Comparison of ENCODE assay signal across 1 cellular context in genomic region chr16:48561960-48562393, GRCh38.
A peak's percentile ranks its signal among the peaks of the same experiment; 100 is the strongest.
TF ChIP-seq lines count a peak whose summit lies in the region.

No MANE protein-coding gene starts in this region.

TF ChIP-seq in HepG2, 621 proteins besides CTCF, POLR2A, EP300 and RAD21 (continued from another document and continues in another):
- TF ChIP-seq NFAT5 (CRISPR knock-in tag; IDR thresholded peaks at IDR 0.05) (no peak), PRPF4 (IDR thresholded peaks at IDR 0.05; ENCODE audit: low read depth, low read length, poor library complexity, severe bottlenecking) (no peak), SP5 (CRISPR knock-in tag; IDR thresholded peaks at IDR 0.05; ENCODE audit: borderline replicate concordance, low read depth) (no peak), ZC3H4 (CRISPR knock-in tag; IDR thresholded peaks at IDR 0.05; ENCODE audit: borderline replicate concordance) (no peak), ZNF234 (CRISPR knock-in tag; conservative IDR thresholded peaks at IDR 0.05) (no peak), CBX1 (IDR thresholded peaks at IDR 0.05; ENCODE audit: low read depth) (no peak), ZNF616 (CRISPR knock-in tag; IDR thresholded peaks at IDR 0.05; ENCODE audit: low read depth) (no peak), ZNF747 (CRISPR knock-in tag; IDR thresholded peaks at IDR 0.05; ENCODE audit: borderline replicate concordance) (no peak), REL (CRISPR knock-in tag; conservative IDR thresholded peaks at IDR 0.05) (no peak), ZNF235 (CRISPR knock-in tag; IDR thresholded peaks at IDR 0.05; ENCODE audit: borderline replicate concordance) (no peak), ZNF263 (CRISPR knock-in tag; IDR thresholded peaks at IDR 0.05) (no peak), TRIM22 (IDR thresholded peaks at IDR 0.05) (no peak), ONECUT2 (CRISPR knock-in tag; IDR thresholded peaks at IDR 0.05) (no peak), ZNF567 (CRISPR knock-in tag; IDR thresholded peaks at IDR 0.05; ENCODE audit: borderline replicate concordance) (no peak), GLMP (CRISPR knock-in tag; IDR thresholded peaks at IDR 0.05; ENCODE audit: borderline replicate concordance) (no peak), ZNF121 (CRISPR knock-in tag; IDR thresholded peaks at IDR 0.05) (no peak), PHB2 (IDR thresholded peaks at IDR 0.05; ENCODE audit: partially characterized antibody) (no peak), POLR2AphosphoS5 (IDR thresholded peaks at IDR 0.05; ENCODE audit: low read depth, low read length) (no peak), ZBTB25 (CRISPR knock-in tag; IDR thresholded peaks at IDR 0.05) (no peak), ATF6 (CRISPR knock-in tag; conservative IDR thresholded peaks at IDR 0.05) (no peak), SMAD1 (CRISPR knock-in tag; IDR thresholded peaks at IDR 0.05; ENCODE audit: borderline replicate concordance, low read depth) (no peak), RELA (CRISPR knock-in tag; IDR thresholded peaks at IDR 0.05) (no peak), NFATC3 (CRISPR knock-in tag; IDR thresholded peaks at IDR 0.05) (no peak), HOXA7 (CRISPR knock-in tag; IDR thresholded peaks at IDR 0.05) (no peak), CC2D1A (CRISPR knock-in tag; IDR thresholded peaks at IDR 0.05) (no peak), MBNL3 (CRISPR knock-in tag; conservative IDR thresholded peaks at IDR 0.05) (no peak), SATB2 (CRISPR knock-in tag; IDR thresholded peaks at IDR 0.05) (no peak), THAP9 (CRISPR knock-in tag; IDR thresholded peaks at IDR 0.05; ENCODE audit: borderline replicate concordance) (no peak), ZNF180 (CRISPR knock-in tag; IDR thresholded peaks at IDR 0.05; ENCODE audit: borderline replicate concordance, low read depth) (no peak), ZNF749 (CRISPR knock-in tag; IDR thresholded peaks at IDR 0.05; ENCODE audit: borderline replicate concordance) (no peak), ZNF678 (CRISPR knock-in tag; IDR thresholded peaks at IDR 0.05) (no peak), NAIF1 (CRISPR knock-in tag; IDR thresholded peaks at IDR 0.05; ENCODE audit: borderline replicate concordance) (no peak)
- TF ChIP-seq, protein P1, sequence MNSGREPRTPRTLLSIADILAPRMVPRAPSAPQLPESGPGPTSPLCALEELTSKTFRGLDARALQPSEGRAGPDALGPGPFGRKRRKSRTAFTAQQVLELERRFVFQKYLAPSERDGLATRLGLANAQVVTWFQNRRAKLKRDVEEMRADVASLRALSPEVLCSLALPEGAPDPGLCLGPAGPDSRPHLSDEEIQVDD (CRISPR knock-in tag; IDR thresholded peaks at IDR 0.05; ENCODE audit: borderline replicate concordance): no peak
- TF ChIP-seq, protein P2, sequence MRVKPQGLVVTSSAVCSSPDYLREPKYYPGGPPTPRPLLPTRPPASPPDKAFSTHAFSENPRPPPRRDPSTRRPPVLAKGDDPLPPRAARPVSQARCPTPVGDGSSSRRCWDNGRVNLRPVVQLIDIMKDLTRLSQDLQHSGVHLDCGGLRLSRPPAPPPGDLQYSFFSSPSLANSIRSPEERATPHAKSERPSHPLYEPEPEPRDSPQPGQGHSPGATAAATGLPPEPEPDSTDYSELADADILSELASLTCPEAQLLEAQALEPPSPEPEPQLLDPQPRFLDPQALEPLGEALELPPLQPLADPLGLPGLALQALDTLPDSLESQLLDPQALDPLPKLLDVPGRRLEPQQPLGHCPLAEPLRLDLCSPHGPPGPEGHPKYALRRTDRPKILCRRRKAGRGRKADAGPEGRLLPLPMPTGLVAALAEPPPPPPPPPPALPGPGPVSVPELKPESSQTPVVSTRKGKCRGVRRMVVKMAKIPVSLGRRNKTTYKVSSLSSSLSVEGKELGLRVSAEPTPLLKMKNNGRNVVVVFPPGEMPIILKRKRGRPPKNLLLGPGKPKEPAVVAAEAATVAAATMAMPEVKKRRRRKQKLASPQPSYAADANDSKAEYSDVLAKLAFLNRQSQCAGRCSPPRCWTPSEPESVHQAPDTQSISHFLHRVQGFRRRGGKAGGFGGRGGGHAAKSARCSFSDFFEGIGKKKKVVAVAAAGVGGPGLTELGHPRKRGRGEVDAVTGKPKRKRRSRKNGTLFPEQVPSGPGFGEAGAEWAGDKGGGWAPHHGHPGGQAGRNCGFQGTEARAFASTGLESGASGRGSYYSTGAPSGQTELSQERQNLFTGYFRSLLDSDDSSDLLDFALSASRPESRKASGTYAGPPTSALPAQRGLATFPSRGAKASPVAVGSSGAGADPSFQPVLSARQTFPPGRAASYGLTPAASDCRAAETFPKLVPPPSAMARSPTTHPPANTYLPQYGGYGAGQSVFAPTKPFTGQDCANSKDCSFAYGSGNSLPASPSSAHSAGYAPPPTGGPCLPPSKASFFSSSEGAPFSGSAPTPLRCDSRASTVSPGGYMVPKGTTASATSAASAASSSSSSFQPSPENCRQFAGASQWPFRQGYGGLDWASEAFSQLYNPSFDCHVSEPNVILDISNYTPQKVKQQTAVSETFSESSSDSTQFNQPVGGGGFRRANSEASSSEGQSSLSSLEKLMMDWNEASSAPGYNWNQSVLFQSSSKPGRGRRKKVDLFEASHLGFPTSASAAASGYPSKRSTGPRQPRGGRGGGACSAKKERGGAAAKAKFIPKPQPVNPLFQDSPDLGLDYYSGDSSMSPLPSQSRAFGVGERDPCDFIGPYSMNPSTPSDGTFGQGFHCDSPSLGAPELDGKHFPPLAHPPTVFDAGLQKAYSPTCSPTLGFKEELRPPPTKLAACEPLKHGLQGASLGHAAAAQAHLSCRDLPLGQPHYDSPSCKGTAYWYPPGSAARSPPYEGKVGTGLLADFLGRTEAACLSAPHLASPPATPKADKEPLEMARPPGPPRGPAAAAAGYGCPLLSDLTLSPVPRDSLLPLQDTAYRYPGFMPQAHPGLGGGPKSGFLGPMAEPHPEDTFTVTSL (CRISPR knock-in tag; IDR thresholded peaks at IDR 0.05; ENCODE audit: borderline replicate concordance): peak; percentile 76; the same call in 1 of the 2 replicates
- TF ChIP-seq, protein P3, sequence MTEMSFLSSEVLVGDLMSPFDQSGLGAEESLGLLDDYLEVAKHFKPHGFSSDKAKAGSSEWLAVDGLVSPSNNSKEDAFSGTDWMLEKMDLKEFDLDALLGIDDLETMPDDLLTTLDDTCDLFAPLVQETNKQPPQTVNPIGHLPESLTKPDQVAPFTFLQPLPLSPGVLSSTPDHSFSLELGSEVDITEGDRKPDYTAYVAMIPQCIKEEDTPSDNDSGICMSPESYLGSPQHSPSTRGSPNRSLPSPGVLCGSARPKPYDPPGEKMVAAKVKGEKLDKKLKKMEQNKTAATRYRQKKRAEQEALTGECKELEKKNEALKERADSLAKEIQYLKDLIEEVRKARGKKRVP (CRISPR knock-in tag; IDR thresholded peaks at IDR 0.05): no peak
- TF ChIP-seq, protein P4, sequence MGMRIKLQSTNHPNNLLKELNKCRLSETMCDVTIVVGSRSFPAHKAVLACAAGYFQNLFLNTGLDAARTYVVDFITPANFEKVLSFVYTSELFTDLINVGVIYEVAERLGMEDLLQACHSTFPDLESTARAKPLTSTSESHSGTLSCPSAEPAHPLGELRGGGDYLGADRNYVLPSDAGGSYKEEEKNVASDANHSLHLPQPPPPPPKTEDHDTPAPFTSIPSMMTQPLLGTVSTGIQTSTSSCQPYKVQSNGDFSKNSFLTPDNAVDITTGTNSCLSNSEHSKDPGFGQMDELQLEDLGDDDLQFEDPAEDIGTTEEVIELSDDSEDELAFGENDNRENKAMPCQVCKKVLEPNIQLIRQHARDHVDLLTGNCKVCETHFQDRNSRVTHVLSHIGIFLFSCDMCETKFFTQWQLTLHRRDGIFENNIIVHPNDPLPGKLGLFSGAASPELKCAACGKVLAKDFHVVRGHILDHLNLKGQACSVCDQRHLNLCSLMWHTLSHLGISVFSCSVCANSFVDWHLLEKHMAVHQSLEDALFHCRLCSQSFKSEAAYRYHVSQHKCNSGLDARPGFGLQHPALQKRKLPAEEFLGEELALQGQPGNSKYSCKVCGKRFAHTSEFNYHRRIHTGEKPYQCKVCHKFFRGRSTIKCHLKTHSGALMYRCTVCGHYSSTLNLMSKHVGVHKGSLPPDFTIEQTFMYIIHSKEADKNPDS (CRISPR knock-in tag; IDR thresholded peaks at IDR 0.05): no peak
